Comparison of ENCODE assay signal across 21 cellular contexts in the genomic region with DNA sequence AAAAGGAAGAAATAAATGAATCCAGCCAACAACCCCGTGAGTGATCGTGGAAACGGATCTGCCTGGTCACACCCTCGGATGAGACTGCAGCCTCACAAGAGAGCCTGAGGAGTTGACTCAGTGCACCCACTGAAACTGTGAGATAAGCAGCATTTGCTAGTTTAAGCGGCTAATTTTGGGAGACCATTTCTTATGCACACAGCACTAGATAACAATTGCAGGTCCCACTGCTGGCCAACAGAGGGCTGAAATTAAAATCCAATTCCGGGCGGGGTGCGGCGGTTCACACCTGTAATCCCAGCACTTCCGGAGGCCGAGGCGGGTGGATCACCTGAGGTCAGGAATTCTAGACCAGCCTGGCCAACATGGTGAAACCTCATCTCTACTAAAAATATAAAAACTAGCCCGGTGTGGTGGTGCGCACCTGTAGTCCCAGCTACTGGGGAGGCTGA. TPM values are rescaled to one million over a fixed set of nuclear protein-coding genes. Genes with fewer than 3 reads are reported as not detected.
DNase-seq lines count a peak whose midpoint lies in the region; ATAC-seq and TF ChIP-seq lines count a peak whose summit lies in the region.
"Had no signal": no experiment of that assay in that cellular context is flagged by ENCODE, and none has a peak within 500 bp of the region (broad histone marks: within the 10 kb centered on the region; RNA-seq: fewer than 3 reads in every experiment).

No MANE protein-coding gene starts in this region.

- H2AFZ ChIP-seq in OCI-LY1 (ENCODE audit: low read length), result no peak overlapping the region
- H2AFZ ChIP-seq: hepatocyte had no signal

- no peaks in the 10 kb centered on the region for H3K9me3 ChIP-seq in OCI-LY1 (ENCODE audit: low read length)
- no peaks in the 10 kb centered on the region for H3K9me3 ChIP-seq in SJCRH30 (replicated peaks)
- no peaks in the 10 kb centered on the region for H3K9me3 ChIP-seq in mucosa of descending colon
- H3K9me3 ChIP-seq: left lung, uterus had no signal

- H3K27me3 ChIP-seq in OCI-LY1 (ENCODE audit: insufficient read depth, low read length) (no peaks in the 10 kb centered on the region), SJCRH30 (no peaks in the 10 kb centered on the region)
- H3K27me3 ChIP-seq: hepatocyte, left lung, uterus had no signal

- intact Hi-C loops in natural killer cell (cut with micrococcal nuclease), result loop anchor here (10.0 kb wide), 1 partner anchor 197 kb away; a partner anchor contains a TSS
- intact Hi-C loops in dendritic cell treated with granulocyte-macrophage colony-stimulating factor and Interleukin-4, amounts not matched to agents 40 ng/mL and 50 ng/mL, for 4 days (cut with micrococcal nuclease), result no loop called here
- intact Hi-C loops in mucosa of descending colon (cut with DNase I, micrococcal nuclease), result no loop called here

- peaks cover 15 to 24% of the 10 kb centered on the region in 2 donors for H3K4me1 Mint-ChIP-seq in natural killer cell
- H3K4me1 Mint-ChIP-seq in natural killer cell treated with Interleukin-12 subunit alpha and Interleukin-12 subunit beta and Interleukin-15 and Interleukin-18, amount 100 ng/mL, for 72 hours (ENCODE audit: low read depth in 2 of 2), result peaks cover 12 to 20% of the 10 kb centered on the region in 2 donors
- peaks cover 49% of the 10 kb centered on the region for H3K4me1 Mint-ChIP-seq in dendritic cell treated with granulocyte-macrophage colony-stimulating factor and Interleukin-4, amounts not matched to agents 40 ng/mL and 50 ng/mL, for 4 days (ENCODE audit: low read depth)

- TF ChIP-seq CTCF in natural killer cell (IDR thresholded peaks at IDR 0.05), result no peak
- TF ChIP-seq CTCF in OCI-LY1 (IDR thresholded peaks at IDR 0.05; ENCODE audit: low read length), result peak; percentile 21; the same call in 1 of the 2 replicates
- no peak for TF ChIP-seq CTCF in mucosa of descending colon (IDR thresholded peaks at IDR 0.05)

- H3K36me3 Mint-ChIP-seq in natural killer cell, result no peaks in the 10 kb centered on the region
- no peaks in the 10 kb centered on the region for H3K36me3 Mint-ChIP-seq in natural killer cell treated with Interleukin-12 subunit alpha and Interleukin-12 subunit beta and Interleukin-15 and Interleukin-18, amount 100 ng/mL, for 72 hours
- peaks cover 60% of the 10 kb centered on the region for H3K36me3 Mint-ChIP-seq in dendritic cell treated with granulocyte-macrophage colony-stimulating factor and Interleukin-4, amounts not matched to agents 40 ng/mL and 50 ng/mL, for 4 days (ENCODE audit: low read depth)

- no peaks in the 10 kb centered on the region for H3K9me2 ChIP-seq in OCI-LY1 (ENCODE audit: low read depth, low read length)

- H3K27ac Mint-ChIP-seq in natural killer cell, result no peak overlapping the region
- H3K27ac Mint-ChIP-seq in natural killer cell treated with Interleukin-12 subunit alpha and Interleukin-12 subunit beta and Interleukin-15 and Interleukin-18, amount 100 ng/mL, for 72 hours, result no peak overlapping the region
- peak overlapping the region; percentile 60 for H3K27ac Mint-ChIP-seq in dendritic cell treated with granulocyte-macrophage colony-stimulating factor and Interleukin-4, amounts not matched to agents 40 ng/mL and 50 ng/mL, for 4 days

- no peaks in the 10 kb centered on the region for H4K20me1 ChIP-seq in OCI-LY1 (ENCODE audit: insufficient read depth, low read length)

- H3K4me1 ChIP-seq in OCI-LY1 (ENCODE audit: insufficient read depth, low read length, severe bottlenecking) (peaks cover 42% of the 10 kb centered on the region), SJCRH30 (no peaks in the 10 kb centered on the region; the same call in 1 of the 2 replicates), mucosa of descending colon (ENCODE audit: low read depth) (peaks cover 28% of the 10 kb centered on the region)

- ATAC-seq in natural killer cell (no peak), mucosa of descending colon (no peak)
- ATAC-seq in natural killer cell treated with Interleukin-12 subunit alpha and Interleukin-12 subunit beta and Interleukin-15 and Interleukin-18, amount 100 ng/mL, for 72 hours, result no peak
- ATAC-seq: left lung; naive thymus-derived CD8-positive, alpha-beta T cell; Panc1; sciatic nerve; T-cell had no signal

- DNase-seq in natural killer cell (no peak), HuH-7.5 (ENCODE audit: low spot score) (no peak), SJCRH30 (no peak), mucosa of descending colon (no peak), AG20443 (ENCODE audit: low spot score) (no peak)
- DNase-seq in natural killer cell treated with Interleukin-12 subunit alpha and Interleukin-12 subunit beta and Interleukin-15 and Interleukin-18, amount 100 ng/mL, for 72 hours (ENCODE audit: low spot score), result no peak
- DNase-seq: activated effector memory CD4-positive, alpha-beta T cell treated with anti-CD3 and anti-CD28 coated beads, Interleukin-2, amount 50 U/mL, for 16 hours; C1 segment of cervical spinal cord; GOT3; left lung; naive thymus-derived CD8-positive, alpha-beta T cell; NCI-H226; stimulated activated naive CD4-positive, alpha-beta T cell treated with Interleukin-2 at 50 U/mL for 16 hours; T-cell; uterus had no signal

- H3K9me3 Mint-ChIP-seq in natural killer cell, result no peaks in the 10 kb centered on the region
- H3K9me3 Mint-ChIP-seq in natural killer cell treated with Interleukin-12 subunit alpha and Interleukin-12 subunit beta and Interleukin-15 and Interleukin-18, amount 100 ng/mL, for 72 hours, result no peaks in the 10 kb centered on the region
- H3K9me3 Mint-ChIP-seq in dendritic cell treated with granulocyte-macrophage colony-stimulating factor and Interleukin-4, amounts not matched to agents 40 ng/mL and 50 ng/mL, for 4 days, result no peaks in the 10 kb centered on the region
- H3K9me3 Mint-ChIP-seq: naive thymus-derived CD8-positive, alpha-beta T cell; T-cell had no signal

- no peaks in the 10 kb centered on the region for H3K27me3 Mint-ChIP-seq in natural killer cell (ENCODE audit: low read depth in 2 of 2)
- no peaks in the 10 kb centered on the region for H3K27me3 Mint-ChIP-seq in natural killer cell treated with Interleukin-12 subunit alpha and Interleukin-12 subunit beta and Interleukin-15 and Interleukin-18, amount 100 ng/mL, for 72 hours
- H3K27me3 Mint-ChIP-seq in dendritic cell treated with granulocyte-macrophage colony-stimulating factor and Interleukin-4, amounts not matched to agents 40 ng/mL and 50 ng/mL, for 4 days, result no peaks in the 10 kb centered on the region
- H3K27me3 Mint-ChIP-seq: naive thymus-derived CD8-positive, alpha-beta T cell; T-cell had no signal

- H3K79me2 ChIP-seq in OCI-LY1 (ENCODE audit: insufficient read depth, low read length), result peaks cover 38% of the 10 kb centered on the region

- no peak overlapping the region for H3K4me3 ChIP-seq in OCI-LY1 (ENCODE audit: low read depth, low read length, poor library complexity, severe bottlenecking)
- H3K4me3 ChIP-seq in SJCRH30, result no peak overlapping the region
- no peak overlapping the region for H3K4me3 ChIP-seq in mucosa of descending colon
- H3K4me3 ChIP-seq: hepatocyte, left lung, uterus had no signal

- no peak overlapping the region for H3K4me2 ChIP-seq in OCI-LY1 (ENCODE audit: low read length)
- H3K4me2 ChIP-seq: hepatocyte had no signal

- no peak overlapping the region for H3K9ac ChIP-seq in OCI-LY1 (ENCODE audit: low read length)

- H3K27ac ChIP-seq in OCI-LY1 (ENCODE audit: low read depth, low read length, poor library complexity, severe bottlenecking), result no peak overlapping the region
- no peak overlapping the region for H3K27ac ChIP-seq in SJCRH30
- H3K27ac ChIP-seq: hepatocyte, HL-60, left lung, uterus had no signal

- H3K36me3 ChIP-seq in OCI-LY1 (ENCODE audit: insufficient read depth, low read length), result peaks cover 57% of the 10 kb centered on the region
- H3K36me3 ChIP-seq in SJCRH30, result peaks cover 2% of the 10 kb centered on the region; the same call in 1 of the 2 replicates
- no peaks in the 10 kb centered on the region for H3K36me3 ChIP-seq in mucosa of descending colon (ENCODE audit: low read depth)
- H3K36me3 ChIP-seq: uterus had no signal

- H3K4me3 Mint-ChIP-seq in natural killer cell, result peak overlapping the region; percentile 25
- H3K4me3 Mint-ChIP-seq in natural killer cell treated with Interleukin-12 subunit alpha and Interleukin-12 subunit beta and Interleukin-15 and Interleukin-18, amount 100 ng/mL, for 72 hours, result no peak overlapping the region
- no peak overlapping the region for H3K4me3 Mint-ChIP-seq in dendritic cell treated with granulocyte-macrophage colony-stimulating factor and Interleukin-4, amounts not matched to agents 40 ng/mL and 50 ng/mL, for 4 days

- H3F3A ChIP-seq in OCI-LY1 (ENCODE audit: insufficient read depth, low read length), result no peaks in the 10 kb centered on the region

RNA-seq across cellular contexts. Expression of a gene that starts 3.6 kb away (rescaled TPM):
- 100 to 1,000 TPM in 1 of 3 donors, 10 to 100 TPM in 2; 91.2 to 142 (median 99.1) TPM for total RNA-seq in natural killer cell
- total RNA-seq in natural killer cell treated with Interleukin-12 subunit alpha and Interleukin-12 subunit beta and Interleukin-15 and Interleukin-18, amount 100 ng/mL, for 72 hours, result 100 to 1,000 TPM; 179 to 184 TPM
- total RNA-seq in SJCRH30 (2014; rRNA removed; shearing (Covaris generic)), result 95.0 and 100 TPM in 2 replicates
- total RNA-seq in mucosa of descending colon, result 100 to 1,000 TPM; 265 to 301 (median 272) TPM

RNA-seq across cellular contexts. Expression of a gene that starts 9.0 kb away (rescaled TPM):
- 10 to 100 TPM; 55.9 to 66.7 (median 59.0) TPM for total RNA-seq in natural killer cell
- 100 to 1,000 TPM in 1 of 2 donors, 10 to 100 TPM in 1; 92.5 to 233 TPM for total RNA-seq in natural killer cell treated with Interleukin-12 subunit alpha and Interleukin-12 subunit beta and Interleukin-15 and Interleukin-18, amount 100 ng/mL, for 72 hours
- total RNA-seq in SJCRH30 (2014; rRNA removed; shearing (Covaris generic)), result 99.8 and 103 TPM in 2 replicates
- total RNA-seq in mucosa of descending colon, result 10 to 100 TPM; 54.1 to 78.2 (median 54.2) TPM

RNA-seq across cellular contexts. Expression of a gene that starts 33.5 kb away (rescaled TPM):
- 1 to 10 TPM; 4.2 to 6.9 (median 4.4) TPM for total RNA-seq in natural killer cell
- 1 to 10 TPM; 6.8 to 7.4 TPM for total RNA-seq in natural killer cell treated with Interleukin-12 subunit alpha and Interleukin-12 subunit beta and Interleukin-15 and Interleukin-18, amount 100 ng/mL, for 72 hours
- 47.5 and 49.2 TPM in 2 replicates for total RNA-seq in SJCRH30 (2014; rRNA removed; shearing (Covaris generic))
- 10 to 100 TPM; 21.3 to 28.1 (median 21.5) TPM for total RNA-seq in mucosa of descending colon

RNA-seq across cellular contexts. Expression of a gene that starts 50.8 kb away (rescaled TPM):
- total RNA-seq in natural killer cell (10 to 100 TPM; 54.5 to 72.2 (median 64.3) TPM), mucosa of descending colon (10 to 100 TPM; 54.4 to 57.7 (median 57.4) TPM)
- total RNA-seq in natural killer cell treated with Interleukin-12 subunit alpha and Interleukin-12 subunit beta and Interleukin-15 and Interleukin-18, amount 100 ng/mL, for 72 hours, result 10 to 100 TPM; 60.4 to 87.9 TPM
- 81.8 and 95.8 TPM in 2 replicates for total RNA-seq in SJCRH30 (2014; rRNA removed; shearing (Covaris generic))
